Comparison of ENCODE assay signal across 1 cellular context in the genomic region with DNA sequence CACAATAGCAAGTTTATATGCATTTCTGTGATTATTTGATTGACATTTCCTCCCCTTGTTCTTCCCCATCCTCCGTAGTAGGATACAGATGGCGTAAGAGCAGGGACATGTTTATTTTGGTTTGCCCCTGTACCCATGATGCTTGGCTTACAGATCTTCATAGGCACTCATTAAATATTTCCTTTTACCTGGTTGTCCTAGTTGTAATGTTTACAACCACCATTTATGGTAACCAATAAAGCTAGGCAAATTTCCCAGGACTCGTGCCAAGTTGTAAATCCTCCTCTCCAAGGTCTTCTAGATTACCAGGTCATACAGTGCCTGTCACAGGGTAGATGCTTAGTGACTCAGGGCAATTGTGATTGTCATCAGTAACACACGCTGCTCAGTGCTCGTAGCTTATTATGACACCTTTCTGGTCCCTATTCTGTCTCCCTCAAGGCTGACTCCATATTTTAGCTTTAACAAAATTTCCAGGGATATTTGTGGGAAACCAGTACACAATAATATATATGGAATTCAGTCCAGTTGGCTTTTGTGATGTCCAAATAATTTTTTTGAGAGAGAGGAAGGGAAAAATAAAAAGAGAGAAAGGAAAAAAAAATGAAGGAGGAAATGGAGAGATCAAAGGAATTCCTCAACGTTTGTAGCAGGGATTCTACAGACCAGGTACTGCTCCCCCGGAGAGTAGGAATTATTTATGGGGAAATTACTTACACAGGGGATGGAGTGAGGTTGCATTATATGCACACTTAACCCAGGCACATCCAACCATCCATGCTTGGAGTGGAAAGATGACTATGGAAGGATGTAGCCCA.
TF ChIP-seq lines count a peak whose summit lies in the region.

No MANE protein-coding gene starts in this region.

TF ChIP-seq in HEK293, 187 proteins besides CTCF, POLR2A, EP300 and RAD21 (continued from another document):
- TF ChIP-seq, protein P1, sequence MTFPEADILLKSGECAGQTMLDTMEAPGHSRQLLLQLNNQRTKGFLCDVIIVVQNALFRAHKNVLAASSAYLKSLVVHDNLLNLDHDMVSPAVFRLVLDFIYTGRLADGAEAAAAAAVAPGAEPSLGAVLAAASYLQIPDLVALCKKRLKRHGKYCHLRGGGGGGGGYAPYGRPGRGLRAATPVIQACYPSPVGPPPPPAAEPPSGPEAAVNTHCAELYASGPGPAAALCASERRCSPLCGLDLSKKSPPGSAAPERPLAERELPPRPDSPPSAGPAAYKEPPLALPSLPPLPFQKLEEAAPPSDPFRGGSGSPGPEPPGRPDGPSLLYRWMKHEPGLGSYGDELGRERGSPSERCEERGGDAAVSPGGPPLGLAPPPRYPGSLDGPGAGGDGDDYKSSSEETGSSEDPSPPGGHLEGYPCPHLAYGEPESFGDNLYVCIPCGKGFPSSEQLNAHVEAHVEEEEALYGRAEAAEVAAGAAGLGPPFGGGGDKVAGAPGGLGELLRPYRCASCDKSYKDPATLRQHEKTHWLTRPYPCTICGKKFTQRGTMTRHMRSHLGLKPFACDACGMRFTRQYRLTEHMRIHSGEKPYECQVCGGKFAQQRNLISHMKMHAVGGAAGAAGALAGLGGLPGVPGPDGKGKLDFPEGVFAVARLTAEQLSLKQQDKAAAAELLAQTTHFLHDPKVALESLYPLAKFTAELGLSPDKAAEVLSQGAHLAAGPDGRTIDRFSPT (tag by site-specific recombination; IDR thresholded peaks at IDR 0.05), result no peak
- TF ChIP-seq ZNF473 (tag by site-specific recombination; IDR thresholded peaks at IDR 0.05) (no peak), SALL2 (tag by site-specific recombination; IDR thresholded peaks at IDR 0.05; ENCODE audit: borderline replicate concordance) (no peak), ZBTB21 (tag by site-specific recombination; IDR thresholded peaks at IDR 0.05) (no peak; the same call in 1 of the 2 replicates), ZNF24 (tag by site-specific recombination; IDR thresholded peaks at IDR 0.05) (no peak), ZNF768 (tag by site-specific recombination; IDR thresholded peaks at IDR 0.05) (no peak), ZXDB (tag by site-specific recombination; IDR thresholded peaks at IDR 0.05) (peak; percentile 74; the same call in 1 of the 2 replicates), ZNF561 (tag by site-specific recombination; IDR thresholded peaks at IDR 0.05; ENCODE audit: borderline replicate concordance) (peak; percentile 92), ZNF394 (tag by site-specific recombination; IDR thresholded peaks at IDR 0.05; ENCODE audit: borderline replicate concordance) (no peak), ZNF792 (tag by site-specific recombination; IDR thresholded peaks at IDR 0.05) (no peak), ZNF10 (tag by site-specific recombination; IDR thresholded peaks at IDR 0.05) (no peak), OSR2 (tag by site-specific recombination; IDR thresholded peaks at IDR 0.05) (peak; percentile 96), ZNF174 (tag by site-specific recombination; IDR thresholded peaks at IDR 0.05) (no peak), YY1 (tag by site-specific recombination; IDR thresholded peaks at IDR 0.05) (peak; percentile 25; the same call in 1 of the 2 replicates), ZNF2 (tag by site-specific recombination; IDR thresholded peaks at IDR 0.05) (no peak), ZBTB17 (tag by site-specific recombination; IDR thresholded peaks at IDR 0.05) (peak; percentile 74; the same call in 1 of the 2 replicates), ZNF37A (tag by site-specific recombination; IDR thresholded peaks at IDR 0.05) (no peak), SCRT1 (tag by site-specific recombination; IDR thresholded peaks at IDR 0.05; ENCODE audit: borderline replicate concordance) (no peak), ZNF596 (tag by site-specific recombination; IDR thresholded peaks at IDR 0.05) (no peak), BCL11B (tag by site-specific recombination; IDR thresholded peaks at IDR 0.05; ENCODE audit: low read depth) (no peak), KLF1 (tag by site-specific recombination; IDR thresholded peaks at IDR 0.05) (no peak), ZNF664 (tag by site-specific recombination; IDR thresholded peaks at IDR 0.05) (peak; percentile 6; the same call in 1 of the 2 replicates), ZNF544 (tag by site-specific recombination; IDR thresholded peaks at IDR 0.05) (no peak), EGR2 (tag by site-specific recombination; IDR thresholded peaks at IDR 0.05; ENCODE audit: low read depth) (no peak), BCL11A (tag by site-specific recombination; IDR thresholded peaks at IDR 0.05; ENCODE audit: low read depth) (peak; percentile 83), ZNF175 (tag by site-specific recombination; IDR thresholded peaks at IDR 0.05) (no peak), ZNF843 (tag by site-specific recombination; IDR thresholded peaks at IDR 0.05) (peak; percentile 78), ZBTB20 (tag by site-specific recombination; IDR thresholded peaks at IDR 0.05) (no peak), ZBTB48 (tag by site-specific recombination; IDR thresholded peaks at IDR 0.05) (no peak), ZNF214 (tag by site-specific recombination; IDR thresholded peaks at IDR 0.05; ENCODE audit: borderline replicate concordance) (no peak), SP7 (tag by site-specific recombination; IDR thresholded peaks at IDR 0.05) (peak; percentile 97), ZNF626 (tag by site-specific recombination; IDR thresholded peaks at IDR 0.05) (no peak), ZNF785 (tag by site-specific recombination; IDR thresholded peaks at IDR 0.05) (no peak), HOXD13 (CRISPR knock-in tag; IDR thresholded peaks at IDR 0.05; ENCODE audit: borderline replicate concordance) (no peak), ZNF76 (tag by site-specific recombination; IDR thresholded peaks at IDR 0.05; ENCODE audit: borderline replicate concordance, low read depth) (peak; percentile 69)
- TF ChIP-seq, protein P2, sequence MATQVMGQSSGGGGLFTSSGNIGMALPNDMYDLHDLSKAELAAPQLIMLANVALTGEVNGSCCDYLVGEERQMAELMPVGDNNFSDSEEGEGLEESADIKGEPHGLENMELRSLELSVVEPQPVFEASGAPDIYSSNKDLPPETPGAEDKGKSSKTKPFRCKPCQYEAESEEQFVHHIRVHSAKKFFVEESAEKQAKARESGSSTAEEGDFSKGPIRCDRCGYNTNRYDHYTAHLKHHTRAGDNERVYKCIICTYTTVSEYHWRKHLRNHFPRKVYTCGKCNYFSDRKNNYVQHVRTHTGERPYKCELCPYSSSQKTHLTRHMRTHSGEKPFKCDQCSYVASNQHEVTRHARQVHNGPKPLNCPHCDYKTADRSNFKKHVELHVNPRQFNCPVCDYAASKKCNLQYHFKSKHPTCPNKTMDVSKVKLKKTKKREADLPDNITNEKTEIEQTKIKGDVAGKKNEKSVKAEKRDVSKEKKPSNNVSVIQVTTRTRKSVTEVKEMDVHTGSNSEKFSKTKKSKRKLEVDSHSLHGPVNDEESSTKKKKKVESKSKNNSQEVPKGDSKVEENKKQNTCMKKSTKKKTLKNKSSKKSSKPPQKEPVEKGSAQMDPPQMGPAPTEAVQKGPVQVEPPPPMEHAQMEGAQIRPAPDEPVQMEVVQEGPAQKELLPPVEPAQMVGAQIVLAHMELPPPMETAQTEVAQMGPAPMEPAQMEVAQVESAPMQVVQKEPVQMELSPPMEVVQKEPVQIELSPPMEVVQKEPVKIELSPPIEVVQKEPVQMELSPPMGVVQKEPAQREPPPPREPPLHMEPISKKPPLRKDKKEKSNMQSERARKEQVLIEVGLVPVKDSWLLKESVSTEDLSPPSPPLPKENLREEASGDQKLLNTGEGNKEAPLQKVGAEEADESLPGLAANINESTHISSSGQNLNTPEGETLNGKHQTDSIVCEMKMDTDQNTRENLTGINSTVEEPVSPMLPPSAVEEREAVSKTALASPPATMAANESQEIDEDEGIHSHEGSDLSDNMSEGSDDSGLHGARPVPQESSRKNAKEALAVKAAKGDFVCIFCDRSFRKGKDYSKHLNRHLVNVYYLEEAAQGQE (tag by site-specific recombination; IDR thresholded peaks at IDR 0.05), result no peak
- TF ChIP-seq, protein P3, sequence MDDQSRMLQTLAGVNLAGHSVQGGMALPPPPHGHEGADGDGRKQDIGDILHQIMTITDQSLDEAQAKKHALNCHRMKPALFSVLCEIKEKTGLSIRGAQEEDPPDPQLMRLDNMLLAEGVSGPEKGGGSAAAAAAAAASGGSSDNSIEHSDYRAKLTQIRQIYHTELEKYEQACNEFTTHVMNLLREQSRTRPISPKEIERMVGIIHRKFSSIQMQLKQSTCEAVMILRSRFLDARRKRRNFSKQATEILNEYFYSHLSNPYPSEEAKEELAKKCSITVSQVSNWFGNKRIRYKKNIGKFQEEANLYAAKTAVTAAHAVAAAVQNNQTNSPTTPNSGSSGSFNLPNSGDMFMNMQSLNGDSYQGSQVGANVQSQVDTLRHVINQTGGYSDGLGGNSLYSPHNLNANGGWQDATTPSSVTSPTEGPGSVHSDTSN (CRISPR knock-in tag; IDR thresholded peaks at IDR 0.05), result no peak
- TF ChIP-seq, protein P4, sequence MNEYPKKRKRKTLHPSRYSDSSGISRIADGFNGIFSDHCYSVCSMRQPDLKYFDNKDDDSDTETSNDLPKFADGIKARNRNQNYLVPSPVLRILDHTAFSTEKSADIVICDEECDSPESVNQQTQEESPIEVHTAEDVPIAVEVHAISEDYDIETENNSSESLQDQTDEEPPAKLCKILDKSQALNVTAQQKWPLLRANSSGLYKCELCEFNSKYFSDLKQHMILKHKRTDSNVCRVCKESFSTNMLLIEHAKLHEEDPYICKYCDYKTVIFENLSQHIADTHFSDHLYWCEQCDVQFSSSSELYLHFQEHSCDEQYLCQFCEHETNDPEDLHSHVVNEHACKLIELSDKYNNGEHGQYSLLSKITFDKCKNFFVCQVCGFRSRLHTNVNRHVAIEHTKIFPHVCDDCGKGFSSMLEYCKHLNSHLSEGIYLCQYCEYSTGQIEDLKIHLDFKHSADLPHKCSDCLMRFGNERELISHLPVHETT (tag by site-specific recombination; IDR thresholded peaks at IDR 0.05), result 0 out of 2 replicates have a peak, but pooled peaks have one; percentile 65
- TF ChIP-seq, protein P5, sequence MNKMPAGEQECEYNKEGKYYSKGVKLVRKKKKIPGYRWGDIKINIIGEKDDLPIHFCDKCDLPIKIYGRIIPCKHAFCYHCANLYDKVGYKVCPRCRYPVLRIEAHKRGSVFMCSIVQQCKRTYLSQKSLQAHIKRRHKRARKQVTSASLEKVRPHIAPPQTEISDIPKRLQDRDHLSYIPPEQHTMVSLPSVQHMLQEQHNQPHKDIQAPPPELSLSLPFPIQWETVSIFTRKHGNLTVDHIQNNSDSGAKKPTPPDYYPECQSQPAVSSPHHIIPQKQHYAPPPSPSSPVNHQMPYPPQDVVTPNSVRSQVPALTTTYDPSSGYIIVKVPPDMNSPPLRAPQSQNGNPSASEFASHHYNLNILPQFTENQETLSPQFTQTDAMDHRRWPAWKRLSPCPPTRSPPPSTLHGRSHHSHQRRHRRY (tag by site-specific recombination; IDR thresholded peaks at IDR 0.05), result no peak
- TF ChIP-seq, protein P6, sequence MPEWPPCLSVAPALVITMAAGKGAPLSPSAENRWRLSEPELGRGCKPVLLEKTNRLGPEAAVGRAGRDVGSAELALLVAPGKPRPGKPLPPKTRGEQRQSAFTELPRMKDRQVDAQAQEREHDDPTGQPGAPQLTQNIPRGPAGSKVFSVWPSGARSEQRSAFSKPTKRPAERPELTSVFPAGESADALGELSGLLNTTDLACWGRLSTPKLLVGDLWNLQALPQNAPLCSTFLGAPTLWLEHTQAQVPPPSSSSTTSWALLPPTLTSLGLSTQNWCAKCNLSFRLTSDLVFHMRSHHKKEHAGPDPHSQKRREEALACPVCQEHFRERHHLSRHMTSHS (tag by site-specific recombination; IDR thresholded peaks at IDR 0.05), result no peak
- TF ChIP-seq, protein P7, sequence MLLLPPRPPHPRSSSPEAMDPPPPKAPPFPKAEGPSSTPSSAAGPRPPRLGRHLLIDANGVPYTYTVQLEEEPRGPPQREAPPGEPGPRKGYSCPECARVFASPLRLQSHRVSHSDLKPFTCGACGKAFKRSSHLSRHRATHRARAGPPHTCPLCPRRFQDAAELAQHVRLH (tag by site-specific recombination; IDR thresholded peaks at IDR 0.05), result 0 out of 2 replicates have a peak, but pooled peaks have one; percentile 31
- TF ChIP-seq, protein P8, sequence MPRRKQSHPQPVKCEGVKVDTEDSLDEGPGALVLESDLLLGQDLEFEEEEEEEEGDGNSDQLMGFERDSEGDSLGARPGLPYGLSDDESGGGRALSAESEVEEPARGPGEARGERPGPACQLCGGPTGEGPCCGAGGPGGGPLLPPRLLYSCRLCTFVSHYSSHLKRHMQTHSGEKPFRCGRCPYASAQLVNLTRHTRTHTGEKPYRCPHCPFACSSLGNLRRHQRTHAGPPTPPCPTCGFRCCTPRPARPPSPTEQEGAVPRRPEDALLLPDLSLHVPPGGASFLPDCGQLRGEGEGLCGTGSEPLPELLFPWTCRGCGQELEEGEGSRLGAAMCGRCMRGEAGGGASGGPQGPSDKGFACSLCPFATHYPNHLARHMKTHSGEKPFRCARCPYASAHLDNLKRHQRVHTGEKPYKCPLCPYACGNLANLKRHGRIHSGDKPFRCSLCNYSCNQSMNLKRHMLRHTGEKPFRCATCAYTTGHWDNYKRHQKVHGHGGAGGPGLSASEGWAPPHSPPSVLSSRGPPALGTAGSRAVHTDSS (tag by site-specific recombination; IDR thresholded peaks at IDR 0.05), result no peak; the same call in 1 of the 2 replicates
